ENCODE assay signal across 24 cellular contexts in the genomic region with DNA sequence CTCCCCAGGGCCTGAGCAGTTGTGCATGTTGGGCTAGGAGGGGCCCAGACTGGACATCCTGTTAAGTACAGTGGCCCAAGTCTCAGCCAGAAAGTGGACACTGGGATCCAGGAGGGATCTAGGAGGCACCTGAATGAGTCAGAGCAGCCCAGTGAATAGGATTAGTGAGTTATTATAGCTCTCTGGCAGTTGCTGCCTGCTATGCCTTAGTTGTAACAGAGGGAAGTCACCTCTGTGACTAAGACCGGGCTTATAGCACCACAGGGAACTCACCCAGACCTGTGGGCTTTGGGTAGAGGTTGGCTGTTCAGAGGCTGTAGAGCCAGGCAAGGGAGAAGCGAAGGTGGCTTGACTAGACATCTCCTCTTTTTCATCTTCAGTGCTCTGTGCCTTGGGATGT. TPM values are rescaled to one million over a fixed set of nuclear protein-coding genes. Genes with fewer than 3 reads are reported as not detected.
DNase-seq lines count a peak whose midpoint lies in the region; ATAC-seq, FAIRE-seq and TF ChIP-seq lines count a peak whose summit lies in the region.
"Had no signal": no experiment of that assay in that cellular context is flagged by ENCODE, and none has a peak within 500 bp of the region (broad histone marks: within the 10 kb centered on the region; RNA-seq: fewer than 3 reads in every experiment).

No MANE protein-coding gene starts in this region.

- TF ChIP-seq CTCF in adrenal gland (IDR thresholded peaks at IDR 0.05) (no peak), kidney (IDR thresholded peaks at IDR 0.05; ENCODE audit: borderline replicate concordance, extremely low read depth, insufficient read depth) (no peak), GM20000 (IDR thresholded peaks at IDR 0.05; ENCODE audit: extremely low read depth, missing control alignments) (no peak)

- no peak overlapping the region for H3K9ac ChIP-seq in kidney (ENCODE audit: low read length in 2 of 2)

- no peak for FAIRE-seq in kidney (lab: Jason Lieb, UNC)
- FAIRE-seq: A549, D721Med, GM19239 had no signal

- peaks cover 24 to 30% of the 10 kb centered on the region in 2 donors for H3K4me1 ChIP-seq in adrenal gland (replicated peaks in 1 of 2)
- no peaks in the 10 kb centered on the region for H3K4me1 ChIP-seq in kidney (ENCODE audit: control insufficient read depth in 1 of 2, insufficient read depth in 1 of 2, low read depth in 1 of 2, low read length in 2 of 2)
- H3K4me1 ChIP-seq: A549 had no signal

- in situ Hi-C loops in ACHN (cut with HindIII; ENCODE audit: low pct_ligation_motif_present, low pct_unique_long_range_greater_than_20kb, low sequenced_read_pairs), result no loop called here

- H3K4me3 ChIP-seq in adrenal gland (no peak overlapping the region), kidney (ENCODE audit: low read length in 2 of 2) (no peak overlapping the region)
- H3K4me3 ChIP-seq: A549 had no signal

- H3K27ac ChIP-seq in adrenal gland (peak overlapping the region; percentile 20 to 80 (median 47)), kidney (ENCODE audit: low read depth in 2 of 2, low read length in 2 of 2) (no peak overlapping the region)
- H3K27ac ChIP-seq: A549 had no signal

- H3K36me3 ChIP-seq in adrenal gland (replicated peaks in 1 of 2) (peaks cover 0 to 42% of the 10 kb centered on the region in 2 donors), kidney (ENCODE audit: control insufficient read depth in 1 of 2, insufficient read depth in 2 of 2, low read length in 2 of 2) (peaks cover 47 to 70% of the 10 kb centered on the region in 2 donors)
- H3K36me3 ChIP-seq: BE2C had no signal

- no peaks in the 10 kb centered on the region for H3K27me3 ChIP-seq in adrenal gland
- H3K27me3 ChIP-seq: BE2C had no signal

- no peak for TF ChIP-seq POLR2A in adrenal gland (IDR thresholded peaks at IDR 0.05)

- 57 to 71% (median 65%) methylated on average over 2 of the region's 2 CpGs for WGBS in adrenal gland, 4 donors

- H3K9me3 ChIP-seq in adrenal gland (replicated peaks in 1 of 3), result no peaks in the 10 kb centered on the region
- H3K9me3 ChIP-seq in kidney (ENCODE audit: control insufficient read depth in 1 of 2, low read length in 2 of 2), result no peaks in the 10 kb centered on the region
- H3K9me3 ChIP-seq: A549, BE2C had no signal

- DNase-seq in ACHN (peak; percentile 8), M059J (ENCODE audit: low read depth) (peak; percentile 27), adrenal gland (peak in 1 of 7 donors; percentile 34), kidney (peak; percentile 29), GM20000 (ENCODE audit: low spot score) (no peak)
- DNase-seq in stimulated activated CD4-positive, alpha-beta T cell treated with anti-CD3 and anti-CD28 coated beads, Interleukin-4, amount 100 ng/mL, for 4 hours, result no peak
- DNase-seq: BE2C, DMS53, GF-D8, H7, HFFc6, KG1, NCI-H1105, NCI-H146, NCI-H2029, NCI-H2227 treated with DMSO at 0.1 percent for 48 hours, NCI-H510A, NCI-H748 treated with DMSO at 0.1 percent for 48 hours, SHP77, SW 1271 had no signal

- no peak for ATAC-seq in HG02852 (IDR thresholded peaks at IDR 0.05; ENCODE audit: unreplicated experiment)
- ATAC-seq: A549 had no signal

- intact Hi-C loops in adrenal gland (cut with DNase I), result loop anchor here in 1 of 2 donors (5.0 kb wide), 2 partner anchors 40 to 200 kb away; no protein-coding TSS in a partner anchor
- intact Hi-C loops in kidney (cut with DNase I), result no loop called here

RNA-seq across cellular contexts. Expression of a gene that starts 39.0 kb away (rescaled TPM):
- total RNA-seq in M059J (2014; rRNA removed; shearing (Covaris generic)), result 30.1 and 46.2 TPM in 2 replicates
- total RNA-seq in adrenal gland (10 to 100 TPM; 26.2 to 44.3 (median 32.6) TPM), kidney (27.8 TPM)
- polyA plus RNA-seq in adrenal gland (10 to 100 TPM; 11.7 to 37.9 (median 17.5) TPM), kidney (ENCODE audit: insufficient read depth, low read depth, low replicate concordance) (29.7 TPM)

RNA-seq across cellular contexts. Expression of a gene that starts 42.7 kb away (rescaled TPM):
- 20.1 and 34.9 TPM in 2 replicates for total RNA-seq in M059J (2014; rRNA removed; shearing (Covaris generic))
- total RNA-seq in adrenal gland, result 100 to 1,000 TPM; 105 to 813 (median 190) TPM
- polyA plus RNA-seq in adrenal gland, result 1,000 to 10,000 TPM in 1 of 3 donors, 10 to 100 TPM in 2; 29.8 to 1,154 (median 46.8) TPM
- total RNA-seq in kidney, result 230 TPM
- polyA plus RNA-seq in kidney (ENCODE audit: insufficient read depth, low read depth, low replicate concordance), result 53.2 TPM

Comparison
In these comparisons a context has a peak if more than half of its experiments do, and no peak if none do; other contexts are left out.
1. DNase-seq: peak in ACHN (single experiment), M059J (single experiment) and kidney (single experiment); none in stimulated activated CD4-positive, alpha-beta T cell treated with anti-CD3 and anti-CD28 coated beads, Interleukin-4, amount 100 ng/mL, for 4 hours (0 of 2) and GM20000 (single experiment).
2. H3K27ac ChIP-seq: peak in adrenal gland (5 of 5); none in kidney (0 of 2).